8 cellular contexts compared by ENCODE assay signal in genomic region chr17:77429985-77430752, GRCh38.
A peak's percentile ranks its signal among the peaks of the same experiment; 100 is the strongest.
DNase-seq lines count a peak whose midpoint lies in the region; ATAC-seq and TF ChIP-seq lines count a peak whose summit lies in the region.

No MANE protein-coding gene starts in this region.

- H3K27me3 ChIP-seq in kidney epithelial cell (ENCODE audit: control insufficient read depth, insufficient read depth, low read length), result no peaks in the 10 kb centered on the region

- H3K4me3 ChIP-seq in kidney epithelial cell (ENCODE audit: low read depth, low read length), result no peak overlapping the region

- H3K27ac ChIP-seq in caudate nucleus (ENCODE audit: low read depth, low read length), result peak overlapping the region; percentile 41

- peak; percentile 93 for DNase-seq in GM03348 (ENCODE audit: low spot score)
- peak; percentile 98 for DNase-seq in M059J (ENCODE audit: low read depth)
- DNase-seq in activated CD4-positive, CD25-positive, alpha-beta regulatory T cell treated with anti-CD3 and anti-CD28 coated beads, Interleukin-2, amount 50 U/mL, for 16 hours (ENCODE audit: low read depth, low spot score), result peak; percentile 70
- peak in 53 of 61 donors; percentile 18 to 81 (median 55) for DNase-seq in caudate nucleus (lab: John Stamatoyannopoulos, UW)
- DNase-seq in kidney epithelial cell (ENCODE audit: low read depth), result peak; percentile 92
- DNase-seq in stimulated activated CD4-positive, alpha-beta T cell treated with anti-CD3 and anti-CD28 coated beads, Interleukin-1b, Interleukin-23, amount 100 ng/mL, for 1 hour (ENCODE audit: low read depth in 2 of 2), result peak; percentile 64 to 81
- no peak for DNase-seq in LoVo (ENCODE audit: low spot score)

- TF ChIP-seq CTCF in kidney epithelial cell (IDR thresholded peaks at IDR 0.05; ENCODE audit: insufficient read depth, low read length, poor library complexity, severe bottlenecking), result peak; percentile 88

- no peak for ATAC-seq in GM18498 (IDR thresholded peaks at IDR 0.05; ENCODE audit: unreplicated experiment)

- no peaks in the 10 kb centered on the region for H3K36me3 ChIP-seq in kidney epithelial cell (ENCODE audit: control insufficient read depth, insufficient read depth, low read length)
